Comparison of ENCODE assay signal across 10 cellular contexts in genomic region chr4:32775049-32775448, GRCh38.
DNase-seq lines count a peak whose midpoint lies in the region; ATAC-seq and TF ChIP-seq lines count a peak whose summit lies in the region.
"Had no signal": no experiment of that assay in that cellular context is flagged by ENCODE, and none has a peak within 500 bp of the region (broad histone marks: within the 10 kb centered on the region; RNA-seq: fewer than 3 reads in every experiment).

No MANE protein-coding gene starts in this region.

- peak; percentile 92 for DNase-seq in DMS53 (lab: John Stamatoyannopoulos, UW)
- DNase-seq in NAMALWA (ENCODE audit: low spot score), result peak; percentile 47
- DNase-seq in astrocyte of the hippocampus (ENCODE audit: low read depth, low spot score), result peak; percentile 37
- no peak for DNase-seq in lower lobe of right lung
- no peak for DNase-seq in UCSD-AML1 (lab: John Stamatoyannopoulos, UW; ENCODE audit: unreplicated experiment)
- DNase-seq in ascending aorta (ENCODE audit: low spot score in 2 of 2), result no peak
- no peak for DNase-seq in dermis blood vessel endothelial cell
- DNase-seq: activated T-cell treated with anti-CD3 and anti-CD28 coated beads, Interleukin-2, amount 50 U/mL, for 72 hours; NCI-H510A treated with DMSO at 0.1 percent for 48 hours had no signal

- no peak overlapping the region for H3K27ac ChIP-seq in lower lobe of right lung
- H3K27ac ChIP-seq in ascending aorta, result no peak overlapping the region

- intact Hi-C loops in lower lobe of right lung (cut with DNase I) (no loop called here), ascending aorta (cut with DNase I) (no loop called here)

- H3K4me1 ChIP-seq in lower lobe of right lung (no peaks in the 10 kb centered on the region), ascending aorta (no peaks in the 10 kb centered on the region)

- H3K27me3 ChIP-seq in lower lobe of right lung (ENCODE audit: low read depth) (no peaks in the 10 kb centered on the region), ascending aorta (no peaks in the 10 kb centered on the region)

- H3K4me3 ChIP-seq in lower lobe of right lung (no peak overlapping the region), ascending aorta (no peak overlapping the region)

- H3K9me3 ChIP-seq in lower lobe of right lung (no peaks in the 10 kb centered on the region), ascending aorta (no peaks in the 10 kb centered on the region)

- H3K36me3 ChIP-seq in lower lobe of right lung (no peaks in the 10 kb centered on the region), ascending aorta (no peaks in the 10 kb centered on the region)

- ATAC-seq in lower lobe of right lung (peak; percentile 72 to 89), GM18498 (IDR thresholded peaks at IDR 0.05; ENCODE audit: unreplicated experiment) (no peak)
- ATAC-seq: activated T-cell treated with anti-CD3 and anti-CD28 coated beads, Interleukin-2, amount 50 U/mL, for 72 hours had no signal

- peak; percentile 34 for TF ChIP-seq CTCF in lower lobe of right lung (IDR thresholded peaks at IDR 0.05)
- TF ChIP-seq CTCF in ascending aorta (IDR thresholded peaks at IDR 0.05), result no peak

Comparison
In these comparisons a context has a peak if more than half of its experiments do, and no peak if none do; other contexts are left out.
1. DNase-seq: peak in DMS53 (single experiment), NAMALWA (single experiment) and astrocyte of the hippocampus (single experiment); none in lower lobe of right lung (single experiment), UCSD-AML1 (single experiment), ascending aorta (0 of 2) and dermis blood vessel endothelial cell (single experiment).